In the genomic region with DNA sequence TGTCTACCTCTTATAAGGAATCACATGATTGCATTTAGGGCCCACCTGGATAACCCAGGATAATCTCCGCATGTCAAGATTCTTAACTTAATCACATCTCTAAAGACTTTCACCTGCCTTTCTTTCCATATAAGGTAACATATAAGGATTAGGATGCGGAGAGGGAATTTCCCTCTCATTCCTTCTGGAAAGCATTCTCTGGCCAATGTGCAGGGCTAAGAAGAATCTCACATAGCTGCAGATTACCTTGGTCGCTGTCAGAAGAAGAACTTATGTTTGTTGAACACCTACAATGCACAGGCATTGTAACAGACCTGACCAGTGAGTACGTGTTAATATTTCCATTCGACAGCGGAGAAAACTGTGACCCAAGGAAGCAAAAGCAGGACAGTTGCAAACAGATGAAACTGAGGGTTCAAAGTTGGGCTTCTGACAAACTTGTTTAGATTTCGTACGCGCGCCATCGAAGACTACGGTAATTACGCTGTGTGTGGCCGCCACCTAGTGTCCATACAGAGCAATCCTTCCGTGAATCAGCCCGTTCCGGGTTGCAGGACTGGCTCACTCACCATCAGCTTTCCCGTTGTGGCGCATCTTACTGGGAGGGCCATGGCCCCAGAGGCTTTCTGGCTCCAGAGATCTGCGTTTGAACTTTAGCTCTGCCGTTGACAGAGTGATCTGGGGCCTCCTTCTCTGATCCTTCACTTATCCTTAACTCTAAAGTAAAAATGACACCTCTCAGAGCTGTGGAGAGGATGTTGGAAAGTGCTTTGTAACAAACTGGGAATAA, we compare ENCODE assay signal across 8 cellular contexts.
DNase-seq lines count a peak whose midpoint lies in the region; ATAC-seq and TF ChIP-seq lines count a peak whose summit lies in the region.

No MANE protein-coding gene starts in this region.

- H3K4me1 Mint-ChIP-seq in central memory CD8-positive, alpha-beta T cell: no peaks in the 10 kb centered on the region

- CTCF ChIA-PET in HEK293T (lab: Yijun Ruan, JAX): interaction anchor here (1.4 kb wide), 1 partner anchor 14 kb away, joined by 3 read pairs; no protein-coding TSS in a partner anchor

- H3K9me3 Mint-ChIP-seq in central memory CD8-positive, alpha-beta T cell: no peaks in the 10 kb centered on the region

- peak; percentile 84 for ATAC-seq in central memory CD8-positive, alpha-beta T cell (replicated peaks; ENCODE audit: extremely low read depth, poor library complexity, severe bottlenecking)
- no peak for ATAC-seq in GM21390 (IDR thresholded peaks at IDR 0.05; ENCODE audit: unreplicated experiment)

- no peak overlapping the region for H3K27ac Mint-ChIP-seq in central memory CD8-positive, alpha-beta T cell (ENCODE audit: low read depth)

- peak; percentile 82 for DNase-seq in DMS 273 (lab: John Stamatoyannopoulos, UW; ENCODE audit: unreplicated experiment)
- DNase-seq in HEK293T (ENCODE audit: extremely low spot score): peak; percentile 77
- peak; percentile 38 for DNase-seq in NCI-H2196 treated with DMSO at 0.1 percent for 48 hours (lab: John Stamatoyannopoulos, UW; ENCODE audit: unreplicated experiment)
- DNase-seq in activated CD4-positive, CD25-positive, alpha-beta regulatory T cell treated with anti-CD3 and anti-CD28 coated beads, Interleukin-2, amount 50 U/mL, for 72 hours: peak; percentile 67
- DNase-seq in central memory CD8-positive, alpha-beta T cell (ENCODE audit: low spot score in 2 of 2): peak; percentile 33 to 46
- peak; percentile 45 for DNase-seq in kidney glomerular epithelial cell (lab: John Stamatoyannopoulos, UW)
- peak; percentile 39 to 55 for DNase-seq in stimulated activated CD4-positive, alpha-beta T cell treated with anti-CD3 and anti-CD28 coated beads, Interleukin-1b, Interleukin-23, amount 100 ng/mL, for 4 hours (ENCODE audit: low read depth in 2 of 2)

- POLR2A ChIA-PET in HEK293T (lab: Yijun Ruan, JAX): interaction anchor here (1.1 kb wide), 1 partner anchor 26 kb away, joined by 3 read pairs; no protein-coding TSS in a partner anchor

- no peaks in the 10 kb centered on the region for H3K36me3 Mint-ChIP-seq in central memory CD8-positive, alpha-beta T cell (ENCODE audit: insufficient read depth)

- H3K4me3 Mint-ChIP-seq in central memory CD8-positive, alpha-beta T cell: no peak overlapping the region

- peaks cover 69% of the 10 kb centered on the region for H3K27me3 Mint-ChIP-seq in central memory CD8-positive, alpha-beta T cell

TF ChIP-seq in HEK293T, 16 proteins besides CTCF, POLR2A, EP300 and RAD21:
- no peak for TF ChIP-seq SP1 (IDR thresholded peaks at IDR 0.05)
- no peak for TF ChIP-seq LEF1 (IDR thresholded peaks at IDR 0.05; ENCODE audit: borderline replicate concordance)
- TF ChIP-seq L3MBTL2 (conservative IDR thresholded peaks at IDR 0.05): no peak
- TF ChIP-seq CTBP1 (IDR thresholded peaks at IDR 0.05; ENCODE audit: borderline replicate concordance): no peak
- TF ChIP-seq ZNF384 (IDR thresholded peaks at IDR 0.05): no peak
